ENCODE assay signal across 26 cellular contexts in genomic region chr3:14277557-14277956, GRCh38.
"Had no signal": no experiment of that assay in that cellular context is flagged by ENCODE, and none has a peak within 500 bp of the region (broad histone marks: within the 10 kb centered on the region; RNA-seq: fewer than 3 reads in every experiment).

No MANE protein-coding gene starts in this region.

- H3K4me1 ChIP-seq: gastroesophageal sphincter, pancreas, prostate gland, sigmoid colon, tibial artery had no signal

- H3K4me3 Mint-ChIP-seq: activated CD4-positive, alpha-beta memory T cell treated with anti-CD3 and anti-CD28 coated beads, Interleukin-2, amount 10 ng/mL, durations not matched to agents 7 days and 5 days; activated CD4-positive, alpha-beta T cell treated with anti-CD3 and anti-CD28 coated beads, Interleukin-2, amount 10 ng/mL, durations not matched to agents 24 days and 14 days; activated T-cell treated with anti-CD3 and anti-CD28 coated beads, Interleukin-2, amount 50 U/mL, for 4 hours; activated T-helper 17 cell treated with anti-CD3 and anti-CD28 coated beads, Interleukin-2, amount 50 U/mL, for 72 hours; immature natural killer cell; natural killer cell treated with Interleukin-12 subunit alpha and Interleukin-12 subunit beta and Interleukin-15 and Interleukin-18, amount 100 ng/mL, for 72 hours; stimulated activated memory B cell treated with anti-CD40 and anti-IgM and Interleukin-4, amounts not matched to agents 10 μg/mL and 1 μg/mL and 100 μg/mL, for 72 hours had no signal

- DNase-seq: activated CD4-positive, alpha-beta memory T cell treated with anti-CD3 and anti-CD28 coated beads, Interleukin-2, amount 10 ng/mL, durations not matched to agents 7 days and 5 days; activated CD4-positive, alpha-beta T cell treated with anti-CD3 and anti-CD28 coated beads, Interleukin-2, amount 10 ng/mL, durations not matched to agents 24 days and 14 days; activated CD4-positive, CD25-positive, alpha-beta regulatory T cell treated with anti-CD3 and anti-CD28 coated beads, Interleukin-2, amount 50 U/mL, for 72 hours; activated gamma-delta T cell treated with Interleukin-2 at 50 U/mL for 16 hours; activated naive CD4-positive, alpha-beta T cell treated with anti-CD3 and anti-CD28 coated beads, Interleukin-2, amount 50 U/mL, for 16 hours; activated T-cell treated with anti-CD3 and anti-CD28 coated beads, Interleukin-2, amount 50 U/mL, for 4 hours; amniotic stem cell; caudate nucleus; cortex of kidney; head of caudate nucleus; hippocampal formation; immature natural killer cell; kidney; pancreas; sigmoid colon; small intestine; stimulated activated CD4-positive, alpha-beta T cell treated with anti-CD3 and anti-CD28 coated beads, Interleukin-4, amount 100 ng/mL, for 24 hours; stomach; tibial artery; WERI-Rb-1 had no signal

- ATAC-seq: activated T-cell treated with anti-CD3 and anti-CD28 coated beads, Interleukin-2, amount 50 U/mL, for 4 hours; activated T-helper 17 cell treated with anti-CD3 and anti-CD28 coated beads, Interleukin-2, amount 50 U/mL, for 72 hours; gastroesophageal sphincter; natural killer cell treated with Interleukin-12 subunit alpha and Interleukin-12 subunit beta and Interleukin-15 and Interleukin-18, amount 100 ng/mL, for 72 hours; pancreas; stimulated activated memory B cell treated with anti-CD40 and anti-IgM and Interleukin-4, amounts not matched to agents 10 μg/mL and 1 μg/mL and 100 μg/mL, for 72 hours had no signal

- H3K4me1 Mint-ChIP-seq: activated CD4-positive, alpha-beta memory T cell treated with anti-CD3 and anti-CD28 coated beads, Interleukin-2, amount 10 ng/mL, durations not matched to agents 7 days and 5 days; activated CD4-positive, alpha-beta T cell treated with anti-CD3 and anti-CD28 coated beads, Interleukin-2, amount 10 ng/mL, durations not matched to agents 24 days and 14 days; activated T-helper 17 cell treated with anti-CD3 and anti-CD28 coated beads, Interleukin-2, amount 50 U/mL, for 72 hours; immature natural killer cell; stimulated activated memory B cell treated with anti-CD40 and anti-IgM and Interleukin-4, amounts not matched to agents 10 μg/mL and 1 μg/mL and 100 μg/mL, for 72 hours had no signal

- H3K27me3 Mint-ChIP-seq: activated CD4-positive, alpha-beta memory T cell treated with anti-CD3 and anti-CD28 coated beads, Interleukin-2, amount 10 ng/mL, durations not matched to agents 7 days and 5 days had no signal

- H3K36me3 ChIP-seq: gastroesophageal sphincter, pancreas, prostate gland, sigmoid colon, stomach, suprapubic skin, tibial artery, WERI-Rb-1 had no signal

- H3K4me3 ChIP-seq: gastroesophageal sphincter, pancreas, prostate gland, sigmoid colon, stomach, suprapubic skin, tibial artery had no signal

- H3K27ac Mint-ChIP-seq: activated CD4-positive, alpha-beta memory T cell treated with anti-CD3 and anti-CD28 coated beads, Interleukin-2, amount 10 ng/mL, durations not matched to agents 7 days and 5 days; activated CD4-positive, alpha-beta T cell treated with anti-CD3 and anti-CD28 coated beads, Interleukin-2, amount 10 ng/mL, durations not matched to agents 24 days and 14 days; activated T-helper 17 cell treated with anti-CD3 and anti-CD28 coated beads, Interleukin-2, amount 50 U/mL, for 72 hours; natural killer cell treated with Interleukin-12 subunit alpha and Interleukin-12 subunit beta and Interleukin-15 and Interleukin-18, amount 100 ng/mL, for 72 hours; stimulated activated memory B cell treated with anti-CD40 and anti-IgM and Interleukin-4, amounts not matched to agents 10 μg/mL and 1 μg/mL and 100 μg/mL, for 72 hours had no signal

- H3K27ac ChIP-seq: gastroesophageal sphincter, pancreas, prostate gland, sigmoid colon, stomach, suprapubic skin, tibial artery, WERI-Rb-1 had no signal

- H3K9me3 ChIP-seq: gastroesophageal sphincter, pancreas, prostate gland, sigmoid colon, stomach, suprapubic skin, tibial artery had no signal

- H3K9me3 Mint-ChIP-seq: activated CD4-positive, alpha-beta memory T cell treated with anti-CD3 and anti-CD28 coated beads, Interleukin-2, amount 10 ng/mL, durations not matched to agents 7 days and 5 days; activated CD4-positive, alpha-beta T cell treated with anti-CD3 and anti-CD28 coated beads, Interleukin-2, amount 10 ng/mL, durations not matched to agents 24 days and 14 days; activated T-cell treated with anti-CD3 and anti-CD28 coated beads, Interleukin-2, amount 50 U/mL, for 4 hours; activated T-helper 17 cell treated with anti-CD3 and anti-CD28 coated beads, Interleukin-2, amount 50 U/mL, for 72 hours; immature natural killer cell; natural killer cell treated with Interleukin-12 subunit alpha and Interleukin-12 subunit beta and Interleukin-15 and Interleukin-18, amount 100 ng/mL, for 72 hours; stimulated activated memory B cell treated with anti-CD40 and anti-IgM and Interleukin-4, amounts not matched to agents 10 μg/mL and 1 μg/mL and 100 μg/mL, for 72 hours had no signal

- H3K27me3 ChIP-seq: pancreas had no signal

- H3K36me3 Mint-ChIP-seq: immature natural killer cell; natural killer cell treated with Interleukin-12 subunit alpha and Interleukin-12 subunit beta and Interleukin-15 and Interleukin-18, amount 100 ng/mL, for 72 hours; stimulated activated memory B cell treated with anti-CD40 and anti-IgM and Interleukin-4, amounts not matched to agents 10 μg/mL and 1 μg/mL and 100 μg/mL, for 72 hours had no signal
